Comparison of ENCODE assay signal across 31 cellular contexts in genomic region chrX:13966071-13966850, GRCh38.
A peak's percentile ranks its signal among the peaks of the same experiment; 100 is the strongest.
DNase-seq lines count a peak whose midpoint lies in the region; ATAC-seq and TF ChIP-seq lines count a peak whose summit lies in the region.
"Had no signal": no experiment of that assay in that cellular context is flagged by ENCODE, and none has a peak within 500 bp of the region (broad histone marks: within the 10 kb centered on the region; RNA-seq: fewer than 3 reads in every experiment).

No MANE protein-coding gene starts in this region.

- H3K9me3 ChIP-seq in left ventricle myocardium inferior (replicated peaks) (no peaks in the 10 kb centered on the region), right atrium auricular region (no peaks in the 10 kb centered on the region), tibial artery (no peaks in the 10 kb centered on the region)
- H3K9me3 ChIP-seq: left lung, psoas muscle, SK-N-SH, suprapubic skin had no signal

- no peaks in the 10 kb centered on the region for H3K36me3 Mint-ChIP-seq in CD14-positive monocyte
- H3K36me3 Mint-ChIP-seq: activated CD4-positive, alpha-beta memory T cell treated with anti-CD3 and anti-CD28 coated beads for 36 hours; naive thymus-derived CD4-positive, alpha-beta T cell; stimulated activated naive B cell treated with anti-CD40 and anti-IgM and Interleukin-4, amounts not matched to agents 10 μg/mL and 1 μg/mL and 100 μg/mL, for 72 hours had no signal

- peak overlapping the region; percentile 29 for H3K27ac ChIP-seq in left ventricle myocardium inferior (replicated peaks)
- H3K27ac ChIP-seq in right atrium auricular region, result no peak overlapping the region
- H3K27ac ChIP-seq in cingulate gyrus (ENCODE audit: low read depth, low read length), result peak overlapping the region; percentile 69
- H3K27ac ChIP-seq in tibial artery, result no peak overlapping the region
- H3K27ac ChIP-seq: left lung, psoas muscle, suprapubic skin had no signal

- TF ChIP-seq CTCF in left ventricle myocardium inferior (IDR thresholded peaks at IDR 0.05; ENCODE audit: borderline replicate concordance) (no peak), right atrium auricular region (IDR thresholded peaks at IDR 0.05) (no peak), tibial artery (IDR thresholded peaks at IDR 0.05) (no peak), CD14-positive monocyte (IDR thresholded peaks at IDR 0.05) (no peak)

- H3K36me3 ChIP-seq in left ventricle myocardium inferior, result no peaks in the 10 kb centered on the region
- H3K36me3 ChIP-seq in right atrium auricular region, result no peaks in the 10 kb centered on the region
- no peaks in the 10 kb centered on the region for H3K36me3 ChIP-seq in tibial artery
- H3K36me3 ChIP-seq: left lung, suprapubic skin had no signal

- H3K9me3 Mint-ChIP-seq in CD14-positive monocyte, result peaks cover 0 to 5% (median 0%) of the 10 kb centered on the region in 7 donors
- H3K9me3 Mint-ChIP-seq: activated CD4-positive, alpha-beta memory T cell treated with anti-CD3 and anti-CD28 coated beads for 36 hours; activated naive CD8-positive, alpha-beta T cell treated with anti-CD3 and anti-CD28 coated beads, Interleukin-2, amount 50 U/mL, for 24 hours; stimulated activated naive B cell treated with anti-CD40 and anti-IgM and Interleukin-4, amounts not matched to agents 10 μg/mL and 1 μg/mL and 100 μg/mL, for 72 hours; T-helper 1 cell treated with Interleukin-12 subunit alpha and Interleukin-12 subunit beta and Interleukin-4 antibody, amounts not matched to agents 30 μg/mL and 1 μg/mL, for 36 hours had no signal

- no peaks in the 10 kb centered on the region for H3K27me3 ChIP-seq in left ventricle myocardium inferior (ENCODE audit: low read depth)
- H3K27me3 ChIP-seq in right atrium auricular region, result no peaks in the 10 kb centered on the region
- no peaks in the 10 kb centered on the region for H3K27me3 ChIP-seq in tibial artery
- H3K27me3 ChIP-seq: left lung, suprapubic skin had no signal

- intact Hi-C loops in left ventricle myocardium inferior (cut with micrococcal nuclease) (no loop called here), tibial artery (cut with DNase I; ENCODE audit: low total_unique reads) (no loop called here), CD14-positive monocyte (cut with micrococcal nuclease) (no loop called here)

- DNase-seq in left ventricle myocardium inferior (no peak), right atrium auricular region (ENCODE audit: low spot score) (no peak), myocyte (ENCODE audit: low read depth) (peak; percentile 36), tibial artery (peak; percentile 19 to 62), CD14-positive monocyte (ENCODE audit: low spot score) (no peak)
- DNase-seq: activated CD4-positive, alpha-beta memory T cell treated with anti-CD3 and anti-CD28 coated beads for 36 hours; activated naive CD4-positive, alpha-beta T cell; activated naive CD8-positive, alpha-beta T cell treated with anti-CD3 and anti-CD28 coated beads, Interleukin-2, amount 50 U/mL, for 24 hours; activated T-cell treated with anti-CD3 and anti-CD28 coated beads, Interleukin-2, amount 50 U/mL, for 72 hours; Calu3; cerebellar nuclear complex; DMS79 treated with DMSO at 0.1 percent for 48 hours; GF-D8; Kasumi-1; left lung; MV-4-11; naive thymus-derived CD4-positive, alpha-beta T cell; NCI-H1436 treated with DMSO at 0.1 percent for 48 hours; NCI-H2107; NCI-H510A treated with DMSO at 0.1 percent for 48 hours; psoas muscle; RPMI8226; SK-N-SH; stimulated activated naive B cell treated with anti-CD40 and anti-IgM and Interleukin-4, amounts not matched to agents 10 μg/mL and 1 μg/mL and 100 μg/mL, for 72 hours had no signal

- no peak overlapping the region for H3K27ac Mint-ChIP-seq in CD14-positive monocyte
- H3K27ac Mint-ChIP-seq: activated CD4-positive, alpha-beta memory T cell treated with anti-CD3 and anti-CD28 coated beads for 36 hours; activated naive CD8-positive, alpha-beta T cell treated with anti-CD3 and anti-CD28 coated beads, Interleukin-2, amount 50 U/mL, for 24 hours; activated T-cell treated with anti-CD3 and anti-CD28 coated beads, Interleukin-2, amount 50 U/mL, for 72 hours; naive thymus-derived CD4-positive, alpha-beta T cell; stimulated activated naive B cell treated with anti-CD40 and anti-IgM and Interleukin-4, amounts not matched to agents 10 μg/mL and 1 μg/mL and 100 μg/mL, for 72 hours; T-helper 1 cell treated with Interleukin-12 subunit alpha and Interleukin-12 subunit beta and Interleukin-4 antibody, amounts not matched to agents 30 μg/mL and 1 μg/mL, for 36 hours had no signal

- H3K4me1 ChIP-seq in left ventricle myocardium inferior (no peaks in the 10 kb centered on the region), right atrium auricular region (no peaks in the 10 kb centered on the region), tibial artery (no peaks in the 10 kb centered on the region)
- H3K4me1 ChIP-seq: left lung, psoas muscle, suprapubic skin had no signal

- H3K27me3 Mint-ChIP-seq in CD14-positive monocyte (ENCODE audit: low read depth in 3 of 3), result peaks cover 0 to 2% (median 0%) of the 10 kb centered on the region in 3 donors
- H3K27me3 Mint-ChIP-seq: activated CD4-positive, alpha-beta memory T cell treated with anti-CD3 and anti-CD28 coated beads for 36 hours; activated naive CD8-positive, alpha-beta T cell treated with anti-CD3 and anti-CD28 coated beads, Interleukin-2, amount 50 U/mL, for 24 hours; naive thymus-derived CD4-positive, alpha-beta T cell had no signal

- no peak for ATAC-seq in HG03354 (IDR thresholded peaks at IDR 0.05; ENCODE audit: poor library complexity, severe bottlenecking, unreplicated experiment)
- no peak for ATAC-seq in HG02642 (IDR thresholded peaks at IDR 0.05; ENCODE audit: poor library complexity, unreplicated experiment)
- ATAC-seq: activated CD4-positive, CD25-positive, alpha-beta regulatory T cell treated with anti-CD3 and anti-CD28 coated beads, Interleukin-2, amount 50 U/mL, for 24 hours; activated naive CD8-positive, alpha-beta T cell treated with anti-CD3 and anti-CD28 coated beads, Interleukin-2, amount 50 U/mL, for 24 hours; activated T-cell treated with anti-CD3 and anti-CD28 coated beads, Interleukin-2, amount 50 U/mL, for 72 hours; HCT116; left lung; naive thymus-derived CD4-positive, alpha-beta T cell; psoas muscle; stimulated activated naive B cell treated with anti-CD40 and anti-IgM and Interleukin-4, amounts not matched to agents 10 μg/mL and 1 μg/mL and 100 μg/mL, for 72 hours had no signal

- no peak overlapping the region for H3K4me3 ChIP-seq in left ventricle myocardium inferior
- H3K4me3 ChIP-seq in right atrium auricular region, result no peak overlapping the region
- H3K4me3 ChIP-seq in tibial artery, result no peak overlapping the region
- H3K4me3 ChIP-seq: left lung, psoas muscle, suprapubic skin had no signal

- no peak overlapping the region for H3K4me3 Mint-ChIP-seq in CD14-positive monocyte
- H3K4me3 Mint-ChIP-seq: activated CD4-positive, alpha-beta memory T cell treated with anti-CD3 and anti-CD28 coated beads for 36 hours; activated naive CD8-positive, alpha-beta T cell treated with anti-CD3 and anti-CD28 coated beads, Interleukin-2, amount 50 U/mL, for 24 hours; activated T-cell treated with anti-CD3 and anti-CD28 coated beads, Interleukin-2, amount 50 U/mL, for 72 hours; naive thymus-derived CD4-positive, alpha-beta T cell; stimulated activated naive B cell treated with anti-CD40 and anti-IgM and Interleukin-4, amounts not matched to agents 10 μg/mL and 1 μg/mL and 100 μg/mL, for 72 hours; T-helper 1 cell treated with Interleukin-12 subunit alpha and Interleukin-12 subunit beta and Interleukin-4 antibody, amounts not matched to agents 30 μg/mL and 1 μg/mL, for 36 hours had no signal

- H3K4me1 Mint-ChIP-seq in CD14-positive monocyte, result no peaks in the 10 kb centered on the region
- H3K4me1 Mint-ChIP-seq: activated naive CD8-positive, alpha-beta T cell treated with anti-CD3 and anti-CD28 coated beads, Interleukin-2, amount 50 U/mL, for 24 hours; naive thymus-derived CD4-positive, alpha-beta T cell; stimulated activated naive B cell treated with anti-CD40 and anti-IgM and Interleukin-4, amounts not matched to agents 10 μg/mL and 1 μg/mL and 100 μg/mL, for 72 hours had no signal

Comparison
In these comparisons a context has a peak if more than half of its experiments do, and no peak if none do; other contexts are left out.
1. H3K27ac ChIP-seq: peak in left ventricle myocardium inferior (single experiment) and cingulate gyrus (single experiment); none in right atrium auricular region (0 of 2) and tibial artery (0 of 2).
2. DNase-seq: peak in myocyte (single experiment) and tibial artery (2 of 2); none in left ventricle myocardium inferior (single experiment), right atrium auricular region (single experiment) and CD14-positive monocyte (single experiment).